Comparison of ENCODE assay signal across 13 cellular contexts in genomic region chr9:136045595-136046554, GRCh38.
A peak's percentile ranks its signal among the peaks of the same experiment; 100 is the strongest.
DNase-seq lines count a peak whose midpoint lies in the region; ATAC-seq and TF ChIP-seq lines count a peak whose summit lies in the region.
"Had no signal": no experiment of that assay in that cellular context is flagged by ENCODE, and none has a peak within 500 bp of the region (broad histone marks: within the 10 kb centered on the region; RNA-seq: fewer than 3 reads in every experiment).

No MANE protein-coding gene starts in this region.

- H4K20me1 ChIP-seq in BLaER1: peaks cover 16% of the 10 kb centered on the region

- no peaks in the 10 kb centered on the region for H3K9me3 ChIP-seq in BLaER1
- no peaks in the 10 kb centered on the region for H3K9me3 ChIP-seq in neutrophil

- H3K36me3 ChIP-seq in BLaER1 (no peaks in the 10 kb centered on the region), neutrophil (peaks cover 44% of the 10 kb centered on the region)

- H3K4me1 ChIP-seq in BLaER1: peaks cover 93% of the 10 kb centered on the region
- H3K4me1 ChIP-seq in neutrophil (ENCODE audit: control insufficient read depth in 1 of 2, insufficient read depth in 1 of 2, low read depth in 1 of 2, low read length in 1 of 2): peaks cover 94 to 99% of the 10 kb centered on the region in 2 experiments

- no peak for TF ChIP-seq POLR2A in NB4 (IDR thresholded peaks at IDR 0.05; ENCODE audit: extremely low read depth, insufficient read length)

- peak overlapping the region; percentile 90 for H3K27ac ChIP-seq in BLaER1
- peak overlapping the region; percentile 98 for H3K27ac ChIP-seq in neutrophil

- ATAC-seq in GM21381 (IDR thresholded peaks at IDR 0.05; ENCODE audit: unreplicated experiment) (no peak), HG03095 (IDR thresholded peaks at IDR 0.05; ENCODE audit: unreplicated experiment) (no peak), HG03354 (IDR thresholded peaks at IDR 0.05; ENCODE audit: poor library complexity, severe bottlenecking, unreplicated experiment) (no peak)

- peaks cover 16% of the 10 kb centered on the region for H3K27me3 ChIP-seq in BLaER1
- no peaks in the 10 kb centered on the region for H3K27me3 ChIP-seq in neutrophil

- peak overlapping the region; percentile 100 for H3K4me2 ChIP-seq in BLaER1

- peak; percentile 99 for DNase-seq in NB4 (ENCODE audit: low read depth)
- peak; percentile 24 for DNase-seq in fibroblast of gingiva (ENCODE audit: low read depth)
- DNase-seq in KG1 (lab: John Stamatoyannopoulos, UW): no peak
- DNase-seq: activated CD4-positive, alpha-beta T cell treated with anti-CD3 and anti-CD28 coated beads for 1 hour; Karpas-422; NCI-H345; SHP77 treated with DMSO at 0.1 percent for 48 hours; stimulated activated CD4-positive, alpha-beta T cell treated with anti-CD3 and anti-CD28 coated beads, Interleukin-1b, Interleukin-23, amount 100 ng/mL, for 48 hours had no signal

- TF ChIP-seq CTCF in NB4 (IDR thresholded peaks at IDR 0.05; ENCODE audit: low read depth, low read length): no peak
- TF ChIP-seq CTCF in neutrophil (IDR thresholded peaks at IDR 0.05): peak; percentile 13

- peak overlapping the region; percentile 71 for H3K9ac ChIP-seq in BLaER1

- H3K4me3 ChIP-seq in BLaER1 (peak overlapping the region; percentile 49), NB4 (ENCODE audit: low read depth, low read length) (no peak overlapping the region), neutrophil (ENCODE audit: low read depth in 1 of 2, low read length in 1 of 2) (peak overlapping the region; percentile 73 to 83)
